8 cellular contexts compared by ENCODE assay signal in genomic region chr19:55206664-55207500, GRCh38. TPM values are rescaled to one million over a fixed set of nuclear protein-coding genes. Genes with fewer than 3 reads are reported as not detected.
A peak's percentile ranks its signal among the peaks of the same experiment; 100 is the strongest.
DNase-seq lines count a peak whose midpoint lies in the region; ATAC-seq, FAIRE-seq and TF ChIP-seq lines count a peak whose summit lies in the region.

No MANE protein-coding gene starts in this region.

- intact Hi-C loops in activated naive CD4-positive, alpha-beta T cell treated with anti-CD3 and anti-CD28 coated beads for 36 hours (cut with micrococcal nuclease): no loop called here
- intact Hi-C loops in pancreas (cut with DNase I): no loop called here
- intact Hi-C loops in vagina (cut with DNase I): no loop called here

- H3K4me1 ChIP-seq in pancreas (peaks cover 15 to 23% (median 15%) of the 10 kb centered on the region in 3 donors), vagina (peaks cover 9% of the 10 kb centered on the region)

- H3K4me3 Mint-ChIP-seq in activated naive CD4-positive, alpha-beta T cell treated with anti-CD3 and anti-CD28 coated beads for 36 hours: no peak overlapping the region
- H3K4me3 Mint-ChIP-seq in glutamatergic neuron (ENCODE audit: unreplicated experiment): peak overlapping the region; percentile 81

- H3K9me3 Mint-ChIP-seq in activated naive CD4-positive, alpha-beta T cell treated with anti-CD3 and anti-CD28 coated beads for 36 hours: no peaks in the 10 kb centered on the region
- H3K9me3 Mint-ChIP-seq in glutamatergic neuron (ENCODE audit: unreplicated experiment): peaks cover 5% of the 10 kb centered on the region

- peaks cover 33% of the 10 kb centered on the region for H3K27me3 Mint-ChIP-seq in activated naive CD4-positive, alpha-beta T cell treated with anti-CD3 and anti-CD28 coated beads for 36 hours (ENCODE audit: low read depth)
- peaks cover 10% of the 10 kb centered on the region for H3K27me3 Mint-ChIP-seq in glutamatergic neuron (ENCODE audit: unreplicated experiment)

- H3K4me1 Mint-ChIP-seq in activated naive CD4-positive, alpha-beta T cell treated with anti-CD3 and anti-CD28 coated beads for 36 hours (ENCODE audit: low read depth): peaks cover 2% of the 10 kb centered on the region
- H3K4me1 Mint-ChIP-seq in glutamatergic neuron (ENCODE audit: low read depth, unreplicated experiment): peaks cover 8% of the 10 kb centered on the region

- no peak overlapping the region for H3K27ac Mint-ChIP-seq in activated naive CD4-positive, alpha-beta T cell treated with anti-CD3 and anti-CD28 coated beads for 36 hours
- H3K27ac Mint-ChIP-seq in glutamatergic neuron (ENCODE audit: unreplicated experiment): peak overlapping the region; percentile 80

- no peak for FAIRE-seq in pancreas (lab: Jason Lieb, UNC)

- TF ChIP-seq CTCF in glutamatergic neuron (IDR thresholded peaks at IDR 0.05; ENCODE audit: partially characterized antibody, unreplicated experiment) (no peak), pancreas (IDR thresholded peaks at IDR 0.05) (no peak), vagina (IDR thresholded peaks at IDR 0.05) (no peak)

- 13 to 14% methylated on average over 29 of the region's 29 CpGs for WGBS in pancreas, 2 donors

- H3K27me3 ChIP-seq in pancreas: no peaks in the 10 kb centered on the region
- no peaks in the 10 kb centered on the region for H3K27me3 ChIP-seq in vagina

- H3K4me3 ChIP-seq in pancreas: peak overlapping the region; percentile 1 to 46 (median 22)
- peak overlapping the region in 1 of 2 donors; percentile 8 for H3K4me3 ChIP-seq in vagina

- no peaks in the 10 kb centered on the region for H3K9me3 ChIP-seq in pancreas
- no peaks in the 10 kb centered on the region for H3K9me3 ChIP-seq in vagina

- H3K36me3 ChIP-seq in pancreas: peaks cover 0 to 3% (median 0%) of the 10 kb centered on the region in 3 donors
- no peaks in the 10 kb centered on the region for H3K36me3 ChIP-seq in vagina

- DNase-seq in SIG-M5 treated with dmso at 0.1 percent for 504 hours (lab: John Stamatoyannopoulos, UW; ENCODE audit: unreplicated experiment) (peak; percentile 76), SIG-M5 (lab: John Stamatoyannopoulos, UW) (no peak), NOMO-1 (lab: John Stamatoyannopoulos, UW; ENCODE audit: unreplicated experiment in 2 of 2) (peak; percentile 77), glutamatergic neuron (peak; percentile 82), pancreas (peak; percentile 89 to 96 (median 92)), DMS114 treated with DMSO at 0.1 percent for 48 hours (lab: John Stamatoyannopoulos, UW; ENCODE audit: unreplicated experiment) (no peak), vagina (ENCODE audit: extremely low spot score in 2 of 2) (no peak)
- DNase-seq in activated naive CD4-positive, alpha-beta T cell treated with anti-CD3 and anti-CD28 coated beads for 36 hours: peak; percentile 47

- H3K36me3 Mint-ChIP-seq in activated naive CD4-positive, alpha-beta T cell treated with anti-CD3 and anti-CD28 coated beads for 36 hours (ENCODE audit: low read depth): no peaks in the 10 kb centered on the region
- no peaks in the 10 kb centered on the region for H3K36me3 Mint-ChIP-seq in glutamatergic neuron (ENCODE audit: unreplicated experiment)

- CTCF ChIA-PET in activated naive CD4-positive, alpha-beta T cell treated with anti-CD3 and anti-CD28 coated beads for 36 hours (lab: Charles Lee): no interaction called here

- H3K27ac ChIP-seq in pancreas (peak overlapping the region; percentile 77 to 92 (median 89)), vagina (no peak overlapping the region)

- ATAC-seq in pancreas: peak; percentile 88 to 93 (median 90)

- no peak for TF ChIP-seq POLR2A in vagina (IDR thresholded peaks at IDR 0.05)

RNA-seq across cellular contexts. Expression of gene PTPRH, which starts 2.4 kb away (rescaled TPM):
- not detected for total RNA-seq in activated naive CD4-positive, alpha-beta T cell treated with anti-CD3 and anti-CD28 coated beads for 36 hours
- total RNA-seq in glutamatergic neuron (ENCODE audit: unreplicated experiment): 7.4 TPM
- 10 to 100 TPM in 2 of 6 donors, 1 to 10 TPM in 4; 5.1 to 15.3 (median 8.8) TPM for total RNA-seq in pancreas
- polyA plus RNA-seq in pancreas: 1 to 10 TPM; 5.8 to 8.0 TPM
- total RNA-seq in vagina: 4.4 TPM

RNA-seq across cellular contexts. Expression of gene TMEM86B, which starts 21.7 kb away (rescaled TPM):
- total RNA-seq in activated naive CD4-positive, alpha-beta T cell treated with anti-CD3 and anti-CD28 coated beads for 36 hours: 1 to 10 TPM; 6.1 to 6.8 TPM
- total RNA-seq in glutamatergic neuron (ENCODE audit: unreplicated experiment): 7.6 TPM
- 1 to 10 TPM; 1.0 to 1.8 (median 1.5) TPM for total RNA-seq in pancreas
- 10 to 100 TPM; 14.4 to 27.3 TPM for polyA plus RNA-seq in pancreas
- total RNA-seq in vagina: 2.9 TPM

RNA-seq across cellular contexts. Expression of gene SYT5, which starts 26.8 kb away (rescaled TPM):
- total RNA-seq in activated naive CD4-positive, alpha-beta T cell treated with anti-CD3 and anti-CD28 coated beads for 36 hours: not detected
- total RNA-seq in glutamatergic neuron (ENCODE audit: unreplicated experiment): 23.7 TPM
- total RNA-seq in pancreas: 1 to 10 TPM in 5 of 6 donors, under 1 TPM in 1; 0.88 to 3.7 (median 1.7) TPM
- 10 to 100 TPM; 10.6 to 41.1 TPM for polyA plus RNA-seq in pancreas
- not detected for total RNA-seq in vagina

RNA-seq across cellular contexts. Expression of gene DNAAF3, which starts 40.5 kb away (rescaled TPM):
- total RNA-seq in activated naive CD4-positive, alpha-beta T cell treated with anti-CD3 and anti-CD28 coated beads for 36 hours: not detected
- 2.4 TPM for total RNA-seq in glutamatergic neuron (ENCODE audit: unreplicated experiment)
- total RNA-seq in pancreas: 1 to 10 TPM; 1.2 to 3.2 (median 2.5) TPM
- 1 to 10 TPM; 3.0 to 3.3 TPM for polyA plus RNA-seq in pancreas
- total RNA-seq in vagina: 5.6 TPM

RNA-seq across cellular contexts. Expression of gene TNNI3, which starts 49.4 kb away (rescaled TPM):
- total RNA-seq in activated naive CD4-positive, alpha-beta T cell treated with anti-CD3 and anti-CD28 coated beads for 36 hours: not detected
- 3.3 TPM for total RNA-seq in glutamatergic neuron (ENCODE audit: unreplicated experiment)
- 1 to 10 TPM in 1 of 6 donors, under 1 TPM in 1, not detected in 4; 0.66 to 4.1 TPM for total RNA-seq in pancreas
- polyA plus RNA-seq in pancreas: 1 to 10 TPM; 2.2 to 2.9 TPM
- total RNA-seq in vagina: not detected

Comparison
In these comparisons a context has a peak if more than half of its experiments do, and no peak if none do; other contexts are left out.
1. DNase-seq: peak in SIG-M5 treated with dmso at 0.1 percent for 504 hours (single experiment), NOMO-1 (2 of 2), activated naive CD4-positive, alpha-beta T cell treated with anti-CD3 and anti-CD28 coated beads for 36 hours (single experiment), glutamatergic neuron (single experiment) and pancreas (6 of 6); none in SIG-M5 (single experiment), DMS114 treated with DMSO at 0.1 percent for 48 hours (single experiment) and vagina (0 of 2).